In genomic region chr20:1125266-1125665, GRCh38 we compare ENCODE assay signal across 28 cellular contexts. TPM values are rescaled to one million over a fixed set of nuclear protein-coding genes. Genes with fewer than 3 reads are reported as not detected.
"Had no signal": no experiment of that assay in that cellular context is flagged by ENCODE, and none has a peak within 500 bp of the region (broad histone marks: within the 10 kb centered on the region; RNA-seq: fewer than 3 reads in every experiment).

No MANE protein-coding gene starts in this region.

- H3K27me3 ChIP-seq: gastrocnemius medialis, neutrophil, pancreas, right atrium auricular region, testis, tibial artery, upper lobe of left lung, uterus had no signal

- H3K27ac ChIP-seq: coronary artery, gastrocnemius medialis, neutrophil, pancreas, right atrium auricular region, testis, tibial artery, upper lobe of left lung, uterus had no signal

- H3K36me3 ChIP-seq: uterus had no signal

- H3K27ac Mint-ChIP-seq: memory B cell, natural killer cell had no signal

- H3K4me3 Mint-ChIP-seq: memory B cell, natural killer cell had no signal

- FAIRE-seq: keratinocyte, pancreas had no signal

- H3K27me3 Mint-ChIP-seq: memory B cell, progenitor cell of endocrine pancreas had no signal

- H3K9me3 ChIP-seq: gastrocnemius medialis, neutrophil, pancreas, right atrium auricular region, testis, tibial artery, upper lobe of left lung, uterus had no signal

- H3K4me3 ChIP-seq: coronary artery, gastrocnemius medialis, lung, pancreas, right atrium auricular region, smooth muscle cell, testis, tibial artery, upper lobe of left lung, uterus had no signal

- H3K4me2 ChIP-seq: smooth muscle cell had no signal

- H3K9me3 Mint-ChIP-seq: memory B cell, natural killer cell had no signal

- ATAC-seq: esophagus mucosa; gastrocnemius medialis; left ventricle myocardium superior; natural killer cell; pancreas; sciatic nerve; stimulated activated naive CD8-positive, alpha-beta T cell treated with anti-CD3 and anti-CD28 coated beads, Interleukin-15, Interleukin-2, amounts not matched to agents 100 U/mL and 50 U/mL, for 24 hours had no signal

- DNase-seq: effector CD4-positive, alpha-beta T cell; foreskin fibroblast; gastrocnemius medialis; head of caudate nucleus; left ventricle myocardium superior; natural killer cell; pancreas; stimulated activated CD4-positive, alpha-beta T cell treated with anti-CD3 and anti-CD28 coated beads, Interleukin-12 subunit alpha, Interleukin-12 subunit beta, amount 100 ng/mL, for 4 hours; stimulated activated CD4-positive, alpha-beta T cell treated with anti-CD3 and anti-CD28 coated beads, Interleukin-1b, Interleukin-23, amount 100 ng/mL, for 48 hours; stimulated activated CD4-positive, alpha-beta T cell treated with anti-CD3 and anti-CD28 coated beads, Interleukin-4, amount 100 ng/mL, for 1 hour; stimulated activated CD8-positive, alpha-beta memory T cell treated with anti-CD3 and anti-CD28 coated beads, Interleukin-4, amount 100 ng/mL, for 48 hours; stimulated activated naive CD8-positive, alpha-beta T cell treated with anti-CD3 and anti-CD28 coated beads, Interleukin-15, Interleukin-2, amounts not matched to agents 100 U/mL and 50 U/mL, for 24 hours; substantia nigra; testis; tibial artery; upper lobe of left lung; uterus had no signal

RNA-seq across cellular contexts. Expression of gene TMEM74B, which starts 59.5 kb away (rescaled TPM):
- total RNA-seq: mononuclear cell had no signal
- polyA plus RNA-seq: smooth muscle cell had no signal
